19 cellular contexts compared by ENCODE assay signal in the genomic region with DNA sequence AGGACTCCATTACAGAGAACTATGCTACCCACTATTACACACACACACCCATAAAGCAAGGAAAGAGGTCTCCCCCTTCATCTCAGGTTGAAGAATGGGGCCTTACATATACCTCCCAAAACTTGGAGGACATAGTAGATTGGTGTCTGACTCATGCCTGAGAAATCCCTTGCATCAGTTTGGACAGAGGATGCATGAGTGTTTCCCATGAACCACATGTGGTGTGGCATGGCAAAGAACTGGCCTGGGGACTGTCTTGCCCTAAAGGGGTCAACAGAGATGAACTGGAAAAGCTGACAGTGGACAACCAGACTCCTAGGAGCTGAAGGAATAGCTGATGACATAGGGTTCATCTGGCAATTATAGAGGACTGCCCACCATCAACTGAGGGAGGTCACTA. TPM values are rescaled to one million over a fixed set of nuclear protein-coding genes. Genes with fewer than 3 reads are reported as not detected.
DNase-seq lines count a peak whose midpoint lies in the region; ATAC-seq and TF ChIP-seq lines count a peak whose summit lies in the region.
"Had no signal": no experiment of that assay in that cellular context is flagged by ENCODE, and none has a peak within 500 bp of the region (broad histone marks: within the 10 kb centered on the region; RNA-seq: fewer than 3 reads in every experiment).

No MANE protein-coding gene starts in this region.

- ATAC-seq in esophagus mucosa, result no peak
- ATAC-seq in HG02610 (IDR thresholded peaks at IDR 0.05; ENCODE audit: unreplicated experiment), result no peak
- no peak for ATAC-seq in GM19397 (IDR thresholded peaks at IDR 0.05; ENCODE audit: unreplicated experiment)

- DNase-seq in activated CD8-positive, alpha-beta memory T cell treated with anti-CD3 and anti-CD28 coated beads, Interleukin-2, amount 50 U/mL, for 48 hours, result peak; percentile 29
- DNase-seq in activated CD8-positive, alpha-beta memory T cell treated with anti-CD3 and anti-CD28 coated beads for 24 hours, result no peak
- DNase-seq in M059J (ENCODE audit: low read depth) (peak; percentile 75), fibroblast of mammary gland (ENCODE audit: low read depth) (peak; percentile 34), mesenteric fat pad (ENCODE audit: low spot score) (no peak)
- DNase-seq: CD4-positive, alpha-beta memory T cell; DMS79; GF-D8; NCI-H1105 treated with DMSO at 0.1 percent for 48 hours; NCI-H187 treated with DMSO at 0.1 percent for 48 hours; NCI-H446; NCI-H69; NK-92 treated with Interleukin-12 subunit alpha and Interleukin-12 subunit beta, amount 100 ng/mL, for 24 hours; RPMI8226; SIG-M5 had no signal

- H3K4me3 ChIP-seq in fibroblast of mammary gland (ENCODE audit: control insufficient read depth, low read depth, low read length), result no peak overlapping the region

- no peak for TF ChIP-seq CTCF in fibroblast of mammary gland (conservative IDR thresholded peaks at IDR 0.05; ENCODE audit: control insufficient read depth, insufficient read depth, low read depth, low read length)

RNA-seq across cellular contexts. Expression of a gene that starts 54.0 kb away (rescaled TPM):
- total RNA-seq in M059J (2014; rRNA removed; shearing (Covaris generic)), result not detected in 2 replicates
- total RNA-seq in esophagus mucosa, result not detected
- not detected for total RNA-seq in mesenteric fat pad
- total RNA-seq: OCI-LY7 had no signal

Comparison
In these comparisons a context has a peak if more than half of its experiments do, and no peak if none do; other contexts are left out.
1. DNase-seq: peak in activated CD8-positive, alpha-beta memory T cell treated with anti-CD3 and anti-CD28 coated beads, Interleukin-2, amount 50 U/mL, for 48 hours (single experiment), M059J (single experiment) and fibroblast of mammary gland (single experiment); none in activated CD8-positive, alpha-beta memory T cell treated with anti-CD3 and anti-CD28 coated beads for 24 hours (single experiment) and mesenteric fat pad (single experiment).